Comparison of ENCODE assay signal across 21 cellular contexts in genomic region chr19:11325544-11325943, GRCh38. TPM values are rescaled to one million over a fixed set of nuclear protein-coding genes. Genes with fewer than 3 reads are reported as not detected.
"Had no signal": no experiment of that assay in that cellular context is flagged by ENCODE, and none has a peak within 500 bp of the region (broad histone marks: within the 10 kb centered on the region; RNA-seq: fewer than 3 reads in every experiment).

No MANE protein-coding gene starts in this region.

- H3K27ac ChIP-seq: psoas muscle, testis had no signal

- H3K27ac Mint-ChIP-seq: activated B cell treated with CpG ODN at 0.5 μM for 24 hours; activated T-cell treated with anti-CD3 and anti-CD28 coated beads, Interleukin-2, amount 50 U/mL, for 72 hours; memory B cell had no signal

- H3K4me1 ChIP-seq: colonic mucosa, psoas muscle had no signal

- DNase-seq: activated B cell treated with CpG ODN at 0.5 μM for 24 hours; activated CD4-positive, alpha-beta T cell treated with anti-CD3 and anti-CD28 coated beads, Interleukin-2, amount 50 U/mL, for 4 hours; activated gamma-delta T cell treated with Interleukin-2 at 50 U/mL for 16 hours; activated T-cell treated with anti-CD3 and anti-CD28 coated beads, Interleukin-2, amount 50 U/mL, for 72 hours; colonic mucosa; heart right ventricle; nephron progenitor cell; psoas muscle; stimulated activated CD4-positive, alpha-beta T cell treated with anti-CD3 and anti-CD28 coated beads, Interleukin-12 subunit alpha, Interleukin-12 subunit beta, amount 100 ng/mL, for 4 hours; stimulated activated naive CD8-positive, alpha-beta T cell treated with anti-CD3 and anti-CD28 coated beads, Interleukin-15, Interleukin-2, amounts not matched to agents 100 U/mL and 50 U/mL, for 24 hours; testis had no signal

- ATAC-seq: activated T-cell treated with anti-CD3 and anti-CD28 coated beads, Interleukin-2, amount 50 U/mL, for 72 hours; psoas muscle; stimulated activated naive CD8-positive, alpha-beta T cell treated with anti-CD3 and anti-CD28 coated beads, Interleukin-15, Interleukin-2, amounts not matched to agents 100 U/mL and 50 U/mL, for 24 hours had no signal

- H3K27me3 Mint-ChIP-seq: activated B cell treated with CpG ODN at 0.5 μM for 24 hours had no signal

- H3K4me3 Mint-ChIP-seq: activated B cell treated with CpG ODN at 0.5 μM for 24 hours; activated T-cell treated with anti-CD3 and anti-CD28 coated beads, Interleukin-2, amount 50 U/mL, for 72 hours; memory B cell; nephron progenitor cell; T-helper 1 cell treated with Interleukin-12 subunit alpha and Interleukin-12 subunit beta and Interleukin-4 antibody, amounts not matched to agents 30 μg/mL and 1 μg/mL, for 36 hours had no signal

- H3K4me3 ChIP-seq: colonic mucosa, heart right ventricle, psoas muscle, testis had no signal

- H3K9me3 Mint-ChIP-seq: activated B cell treated with CpG ODN at 0.5 μM for 24 hours; activated T-cell treated with anti-CD3 and anti-CD28 coated beads, Interleukin-2, amount 50 U/mL, for 72 hours; memory B cell; nephron progenitor cell; T-helper 1 cell treated with Interleukin-12 subunit alpha and Interleukin-12 subunit beta and Interleukin-4 antibody, amounts not matched to agents 30 μg/mL and 1 μg/mL, for 36 hours had no signal

- H3K27me3 ChIP-seq: colonic mucosa, heart right ventricle, testis had no signal

- H3K36me3 ChIP-seq: colonic mucosa had no signal

- H3K9me3 ChIP-seq: colonic mucosa, heart right ventricle, psoas muscle, testis had no signal

RNA-seq across cellular contexts. Expression of gene TSPAN16, which starts 29.6 kb away (rescaled TPM):
- total RNA-seq: activated B cell treated with CpG ODN at 0.5 μM for 24 hours; activated T-cell treated with anti-CD3 and anti-CD28 coated beads, Interleukin-2, amount 50 U/mL, for 72 hours; astrocyte; cardiac septum; colonic mucosa; endothelial cell of umbilical vein; fibroblast of lung; frontal cortex; heart right ventricle; osteoblast; psoas muscle; sciatic nerve; urinary bladder had no signal
- polyA plus RNA-seq: endothelial cell of umbilical vein, fibroblast of lung, heart right ventricle, psoas muscle, urinary bladder had no signal
